1 cellular context compared by ENCODE assay signal in the genomic region with DNA sequence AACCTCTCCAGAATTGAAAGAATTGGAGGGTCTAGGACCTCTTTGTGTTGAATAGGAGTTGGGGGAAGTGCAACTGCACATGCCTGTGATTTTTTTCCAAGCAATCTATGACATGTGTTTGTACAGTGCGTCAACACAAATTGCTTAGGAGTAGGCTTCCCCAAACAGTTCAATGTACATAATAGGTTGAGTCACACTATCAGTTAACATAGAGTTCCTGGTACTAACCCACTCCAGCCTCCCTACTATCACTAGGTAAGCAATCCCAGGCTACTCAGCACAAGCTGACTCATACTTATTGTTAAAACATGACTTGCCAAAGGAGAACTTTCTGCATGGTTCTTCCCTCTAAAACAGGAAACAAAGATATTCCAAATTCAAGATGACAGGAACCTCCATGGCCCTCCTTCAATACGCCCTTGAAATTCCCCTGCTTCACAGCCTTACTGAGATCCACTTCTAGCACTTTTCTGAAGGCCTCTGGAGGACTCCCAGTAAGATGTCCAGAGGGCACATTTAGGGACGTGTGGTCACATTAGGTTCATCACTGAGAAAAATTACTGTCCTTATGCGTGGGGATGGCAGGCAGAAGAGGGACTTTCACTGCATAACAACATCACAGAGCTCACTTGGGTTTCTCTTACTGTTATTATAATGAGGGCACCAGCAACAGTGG.
A peak's percentile ranks its signal among the peaks of the same experiment; 100 is the strongest.
TF ChIP-seq lines count a peak whose summit lies in the region.

No MANE protein-coding gene starts in this region.

TF ChIP-seq in HEK293, 187 proteins besides CTCF, POLR2A, EP300 and RAD21 (continued from another document):
- no peak for TF ChIP-seq PRDM6 (tag by site-specific recombination; IDR thresholded peaks at IDR 0.05)
- TF ChIP-seq ZNF664 (tag by site-specific recombination; IDR thresholded peaks at IDR 0.05), result no peak
- TF ChIP-seq, protein P1, sequence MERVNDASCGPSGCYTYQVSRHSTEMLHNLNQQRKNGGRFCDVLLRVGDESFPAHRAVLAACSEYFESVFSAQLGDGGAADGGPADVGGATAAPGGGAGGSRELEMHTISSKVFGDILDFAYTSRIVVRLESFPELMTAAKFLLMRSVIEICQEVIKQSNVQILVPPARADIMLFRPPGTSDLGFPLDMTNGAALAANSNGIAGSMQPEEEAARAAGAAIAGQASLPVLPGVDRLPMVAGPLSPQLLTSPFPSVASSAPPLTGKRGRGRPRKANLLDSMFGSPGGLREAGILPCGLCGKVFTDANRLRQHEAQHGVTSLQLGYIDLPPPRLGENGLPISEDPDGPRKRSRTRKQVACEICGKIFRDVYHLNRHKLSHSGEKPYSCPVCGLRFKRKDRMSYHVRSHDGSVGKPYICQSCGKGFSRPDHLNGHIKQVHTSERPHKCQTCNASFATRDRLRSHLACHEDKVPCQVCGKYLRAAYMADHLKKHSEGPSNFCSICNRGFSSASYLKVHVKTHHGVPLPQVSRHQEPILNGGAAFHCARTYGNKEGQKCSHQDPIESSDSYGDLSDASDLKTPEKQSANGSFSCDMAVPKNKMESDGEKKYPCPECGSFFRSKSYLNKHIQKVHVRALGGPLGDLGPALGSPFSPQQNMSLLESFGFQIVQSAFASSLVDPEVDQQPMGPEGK (tag by site-specific recombination; IDR thresholded peaks at IDR 0.05), result no peak
- no peak for TF ChIP-seq SP7 (tag by site-specific recombination; IDR thresholded peaks at IDR 0.05)
- TF ChIP-seq KLF17 (tag by site-specific recombination; IDR thresholded peaks at IDR 0.05), result no peak
- no peak for TF ChIP-seq ZNF677 (tag by site-specific recombination; IDR thresholded peaks at IDR 0.05)
- TF ChIP-seq ZNF843 (tag by site-specific recombination; IDR thresholded peaks at IDR 0.05), result no peak
- TF ChIP-seq TRIM28 (IDR thresholded peaks at IDR 0.05; ENCODE audit: borderline replicate concordance, low read length), result peak; percentile 57; the same call in 1 of the 2 replicates
- TF ChIP-seq ZNF558 (tag by site-specific recombination; IDR thresholded peaks at IDR 0.05), result no peak
- TF ChIP-seq ZNF610 (tag by site-specific recombination; IDR thresholded peaks at IDR 0.05; ENCODE audit: borderline replicate concordance), result no peak
- TF ChIP-seq ZNF133 (tag by site-specific recombination; IDR thresholded peaks at IDR 0.05), result no peak
- no peak for TF ChIP-seq ZFHX2 (tag by site-specific recombination; conservative IDR thresholded peaks at IDR 0.05)
- TF ChIP-seq ZNF223 (tag by site-specific recombination; IDR thresholded peaks at IDR 0.05), result no peak
- no peak for TF ChIP-seq ZNF692 (tag by site-specific recombination; IDR thresholded peaks at IDR 0.05)
- no peak for TF ChIP-seq MZF1 (tag by site-specific recombination; IDR thresholded peaks at IDR 0.05; ENCODE audit: borderline replicate concordance)
- TF ChIP-seq ZNF274 (IDR thresholded peaks at IDR 0.05; ENCODE audit: low read length), result no peak
- TF ChIP-seq ZNF274 (tag by site-specific recombination; IDR thresholded peaks at IDR 0.05; ENCODE audit: borderline replicate concordance), result no peak
- no peak for TF ChIP-seq ZNF521 (tag by site-specific recombination; IDR thresholded peaks at IDR 0.05)
- no peak for TF ChIP-seq ZNF623 (tag by site-specific recombination; IDR thresholded peaks at IDR 0.05)
- peak; percentile 75 for TF ChIP-seq ZNF629 (tag by site-specific recombination; IDR thresholded peaks at IDR 0.05)
- TF ChIP-seq ZNF394 (tag by site-specific recombination; IDR thresholded peaks at IDR 0.05; ENCODE audit: borderline replicate concordance), result no peak
- TF ChIP-seq, protein P2, sequence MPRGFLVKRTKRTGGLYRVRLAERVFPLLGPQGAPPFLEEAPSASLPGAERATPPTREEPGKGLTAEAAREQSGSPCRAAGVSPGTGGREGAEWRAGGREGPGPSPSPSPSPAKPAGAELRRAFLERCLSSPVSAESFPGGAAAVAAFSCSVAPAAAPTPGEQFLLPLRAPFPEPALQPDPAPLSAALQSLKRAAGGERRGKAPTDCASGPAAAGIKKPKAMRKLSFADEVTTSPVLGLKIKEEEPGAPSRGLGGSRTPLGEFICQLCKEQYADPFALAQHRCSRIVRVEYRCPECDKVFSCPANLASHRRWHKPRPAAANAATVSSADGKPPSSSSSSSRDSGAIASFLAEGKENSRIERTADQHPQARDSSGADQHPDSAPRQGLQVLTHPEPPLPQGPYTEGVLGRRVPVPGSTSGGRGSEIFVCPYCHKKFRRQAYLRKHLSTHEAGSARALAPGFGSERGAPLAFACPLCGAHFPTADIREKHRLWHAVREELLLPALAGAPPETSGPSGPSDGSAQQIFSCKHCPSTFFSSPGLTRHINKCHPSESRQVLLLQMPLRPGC (tag by site-specific recombination; IDR thresholded peaks at IDR 0.05), result 0 out of 2 replicates have a peak, but pooled peaks have one; percentile 53
- TF ChIP-seq ZNF600 (tag by site-specific recombination; IDR thresholded peaks at IDR 0.05), result peak; percentile 50; the same call in 1 of the 2 replicates
- no peak for TF ChIP-seq GLIS2 (tag by site-specific recombination; IDR thresholded peaks at IDR 0.05)
- TF ChIP-seq ELK4 (IDR thresholded peaks at IDR 0.05; ENCODE audit: borderline replicate concordance, low read depth, low read length), result no peak
- TF ChIP-seq, protein P3, sequence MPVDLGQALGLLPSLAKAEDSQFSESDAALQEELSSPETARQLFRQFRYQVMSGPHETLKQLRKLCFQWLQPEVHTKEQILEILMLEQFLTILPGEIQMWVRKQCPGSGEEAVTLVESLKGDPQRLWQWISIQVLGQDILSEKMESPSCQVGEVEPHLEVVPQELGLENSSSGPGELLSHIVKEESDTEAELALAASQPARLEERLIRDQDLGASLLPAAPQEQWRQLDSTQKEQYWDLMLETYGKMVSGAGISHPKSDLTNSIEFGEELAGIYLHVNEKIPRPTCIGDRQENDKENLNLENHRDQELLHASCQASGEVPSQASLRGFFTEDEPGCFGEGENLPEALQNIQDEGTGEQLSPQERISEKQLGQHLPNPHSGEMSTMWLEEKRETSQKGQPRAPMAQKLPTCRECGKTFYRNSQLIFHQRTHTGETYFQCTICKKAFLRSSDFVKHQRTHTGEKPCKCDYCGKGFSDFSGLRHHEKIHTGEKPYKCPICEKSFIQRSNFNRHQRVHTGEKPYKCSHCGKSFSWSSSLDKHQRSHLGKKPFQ (tag by site-specific recombination; IDR thresholded peaks at IDR 0.05), result no peak
- no peak for TF ChIP-seq ZSCAN16 (tag by site-specific recombination; IDR thresholded peaks at IDR 0.05)
- no peak for TF ChIP-seq KLF8 (tag by site-specific recombination; IDR thresholded peaks at IDR 0.05)
- no peak for TF ChIP-seq ZNF792 (tag by site-specific recombination; IDR thresholded peaks at IDR 0.05)
- TF ChIP-seq ZNF433 (tag by site-specific recombination; IDR thresholded peaks at IDR 0.05; ENCODE audit: low read depth), result no peak
- no peak for TF ChIP-seq MYNN (tag by site-specific recombination; IDR thresholded peaks at IDR 0.05; ENCODE audit: borderline replicate concordance)
- TF ChIP-seq ZNF121 (tag by site-specific recombination; IDR thresholded peaks at IDR 0.05), result no peak
- no peak for TF ChIP-seq RBAK (tag by site-specific recombination; IDR thresholded peaks at IDR 0.05)
- TF ChIP-seq, protein P4, sequence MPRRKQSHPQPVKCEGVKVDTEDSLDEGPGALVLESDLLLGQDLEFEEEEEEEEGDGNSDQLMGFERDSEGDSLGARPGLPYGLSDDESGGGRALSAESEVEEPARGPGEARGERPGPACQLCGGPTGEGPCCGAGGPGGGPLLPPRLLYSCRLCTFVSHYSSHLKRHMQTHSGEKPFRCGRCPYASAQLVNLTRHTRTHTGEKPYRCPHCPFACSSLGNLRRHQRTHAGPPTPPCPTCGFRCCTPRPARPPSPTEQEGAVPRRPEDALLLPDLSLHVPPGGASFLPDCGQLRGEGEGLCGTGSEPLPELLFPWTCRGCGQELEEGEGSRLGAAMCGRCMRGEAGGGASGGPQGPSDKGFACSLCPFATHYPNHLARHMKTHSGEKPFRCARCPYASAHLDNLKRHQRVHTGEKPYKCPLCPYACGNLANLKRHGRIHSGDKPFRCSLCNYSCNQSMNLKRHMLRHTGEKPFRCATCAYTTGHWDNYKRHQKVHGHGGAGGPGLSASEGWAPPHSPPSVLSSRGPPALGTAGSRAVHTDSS (tag by site-specific recombination; IDR thresholded peaks at IDR 0.05), result no peak
- no peak for TF ChIP-seq EGR2 (tag by site-specific recombination; IDR thresholded peaks at IDR 0.05; ENCODE audit: low read depth)
- TF ChIP-seq ZNF24 (tag by site-specific recombination; IDR thresholded peaks at IDR 0.05), result no peak
- TF ChIP-seq ZNF707 (tag by site-specific recombination; IDR thresholded peaks at IDR 0.05), result no peak
- TF ChIP-seq ZFP69B (tag by site-specific recombination; IDR thresholded peaks at IDR 0.05), result no peak
- TF ChIP-seq FEZF1 (tag by site-specific recombination; IDR thresholded peaks at IDR 0.05), result no peak
- no peak for TF ChIP-seq KLF9 (tag by site-specific recombination; IDR thresholded peaks at IDR 0.05; ENCODE audit: low read depth)
